1 cellular context compared by ENCODE assay signal in genomic region chr22:19063581-19064353, GRCh38.
A peak's percentile ranks its signal among the peaks of the same experiment; 100 is the strongest.
TF ChIP-seq lines count a peak whose summit lies in the region.

No MANE protein-coding gene starts in this region.

TF ChIP-seq in K562, 482 proteins besides CTCF, POLR2A, EP300 and RAD21 (continued from another document):
- no peak for TF ChIP-seq ATF3 (IDR thresholded peaks at IDR 0.05)
- no peak for TF ChIP-seq ATF3 (CRISPR knock-in tag; conservative IDR thresholded peaks at IDR 0.05)
- TF ChIP-seq PPARD (CRISPR knock-in tag; IDR thresholded peaks at IDR 0.05) = no peak
- 0 out of 2 replicates have a peak, but pooled peaks have one; percentile 13 for TF ChIP-seq SAFB (IDR thresholded peaks at IDR 0.05; ENCODE audit: borderline replicate concordance, low read depth, low read length)
- no peak for TF ChIP-seq PHB2 (IDR thresholded peaks at IDR 0.05; ENCODE audit: low read depth)
- TF ChIP-seq KDM4B (IDR thresholded peaks at IDR 0.05; ENCODE audit: borderline replicate concordance in 2 of 2, low read depth in 1 of 2) = no peak
- TF ChIP-seq SETDB1 (IDR thresholded peaks at IDR 0.05; ENCODE audit: low read length) = peak; percentile 29
- no peak for TF ChIP-seq ARNT (IDR thresholded peaks at IDR 0.05)
- no peak for TF ChIP-seq MCM2 (IDR thresholded peaks at IDR 0.05; ENCODE audit: low read depth)
- TF ChIP-seq NR4A1 (CRISPR knock-in tag; IDR thresholded peaks at IDR 0.05) = no peak
- TF ChIP-seq NR4A1 (tag; IDR thresholded peaks at IDR 0.05) = no peak
- no peak for TF ChIP-seq MED1 (CRISPR knock-in tag; IDR thresholded peaks at IDR 0.05; ENCODE audit: borderline replicate concordance)
- no peak for TF ChIP-seq ZMIZ1 (IDR thresholded peaks at IDR 0.05; ENCODE audit: low read depth in 2 of 2, low read length in 2 of 2)
- 0 out of 2 replicates have a peak, but pooled peaks have one; percentile 38 for TF ChIP-seq ZNF740 (CRISPR knock-in tag; IDR thresholded peaks at IDR 0.05)
- TF ChIP-seq ZNF740 (tag; IDR thresholded peaks at IDR 0.05) = no peak
- no peak for TF ChIP-seq UBTF (IDR thresholded peaks at IDR 0.05; ENCODE audit: borderline replicate concordance in 1 of 2, low read depth in 2 of 2, low read length in 2 of 2)
- no peak for TF ChIP-seq GATA2 (CRISPR knock-in tag; IDR thresholded peaks at IDR 0.05)
- TF ChIP-seq POLR2AphosphoS2 (IDR thresholded peaks at IDR 0.05; ENCODE audit: low read length) = no peak
- TF ChIP-seq ZNF143 (CRISPR knock-in tag; IDR thresholded peaks at IDR 0.05) = no peak
- TF ChIP-seq ZSCAN32 (CRISPR knock-in tag; IDR thresholded peaks at IDR 0.05) = no peak
- TF ChIP-seq CHD2 (IDR thresholded peaks at IDR 0.05; ENCODE audit: low read depth, low read length) = no peak
- no peak for TF ChIP-seq CHAMP1 (IDR thresholded peaks at IDR 0.05)
- no peak for TF ChIP-seq SAP30 (IDR thresholded peaks at IDR 0.05; ENCODE audit: borderline replicate concordance, insufficient read depth, low read depth, low read length, poor library complexity, severe bottlenecking)
- TF ChIP-seq MEF2D (tag; conservative IDR thresholded peaks at IDR 0.05; ENCODE audit: low read depth) = no peak
TF ChIP-seq in K562: peak in this region for 11.
